In genomic region chr19:47511681-47512080, GRCh38 we compare ENCODE assay signal across 10 cellular contexts. TPM values are rescaled to one million over a fixed set of nuclear protein-coding genes. Genes with fewer than 3 reads are reported as not detected.
A peak's percentile ranks its signal among the peaks of the same experiment; 100 is the strongest.
DNase-seq lines count a peak whose midpoint lies in the region; ATAC-seq and TF ChIP-seq lines count a peak whose summit lies in the region.
"Had no signal": no experiment of that assay in that cellular context is flagged by ENCODE, and none has a peak within 500 bp of the region (broad histone marks: within the 10 kb centered on the region; RNA-seq: fewer than 3 reads in every experiment).

No MANE protein-coding gene starts in this region.

- peaks cover 23 to 38% of the 10 kb centered on the region in 2 experiments for H3K4me1 Mint-ChIP-seq in H9

- H3K27ac ChIP-seq in H9 (ENCODE audit: insufficient read length, low read depth, low read length) (no peak overlapping the region), WERI-Rb-1 (peak overlapping the region; percentile 98), skeletal muscle tissue (ENCODE audit: low read depth, low read length) (peak overlapping the region; percentile 100)

- no peak overlapping the region for H4K91ac ChIP-seq in H9 (ENCODE audit: insufficient read length, low read depth, low read length)

- peak overlapping the region; percentile 22 for H3K4me3 ChIP-seq in WERI-Rb-1 (ENCODE audit: low read depth, low read length)
- peak overlapping the region; percentile 32 to 45 (median 38) for H3K4me3 ChIP-seq in skeletal muscle tissue (ENCODE audit: low read length in 3 of 3)

- no peak overlapping the region for H3K9ac ChIP-seq in H9 (ENCODE audit: extremely low read depth, insufficient read length, low read length)
- H3K9ac ChIP-seq in skeletal muscle tissue (ENCODE audit: low read depth in 1 of 3, low read length in 3 of 3): peak overlapping the region; percentile 60 to 100 (median 100)

- H3K36me3 Mint-ChIP-seq in H9 (ENCODE audit: insufficient read depth in 1 of 3, low read depth in 3 of 3): peaks cover 0 to 4% (median 0%) of the 10 kb centered on the region in 3 experiments; a peak in 1 of 7 replicates
- H3K36me3 Mint-ChIP-seq: naive B cell had no signal

- H3K23ac ChIP-seq in H9 (ENCODE audit: insufficient read length, low read depth, low read length): no peak overlapping the region

- no peaks in the 10 kb centered on the region for H3K9me3 Mint-ChIP-seq in H9
- H3K9me3 Mint-ChIP-seq: naive B cell had no signal

- no peak overlapping the region for H2AFZ ChIP-seq in H9 (ENCODE audit: low read length)

- H3K56ac ChIP-seq in H9 (ENCODE audit: insufficient read length, low read depth, low read length): no peak overlapping the region

- H3K36me3 ChIP-seq in WERI-Rb-1 (peaks cover 26% of the 10 kb centered on the region), skeletal muscle tissue (ENCODE audit: control insufficient read depth in 3 of 3, insufficient read depth in 3 of 3, low read length in 3 of 3) (peaks cover 0 to 4% (median 0%) of the 10 kb centered on the region in 3 donors)

- no peak overlapping the region for H4K5ac ChIP-seq in H9 (ENCODE audit: insufficient read length, low read depth, low read length)

- H3K9me3 ChIP-seq in H9 (ENCODE audit: control insufficient read depth, low read depth, low read length) (no peaks in the 10 kb centered on the region), WERI-Rb-1 (ENCODE audit: severe bottlenecking) (no peaks in the 10 kb centered on the region), skeletal muscle tissue (ENCODE audit: control insufficient read depth in 3 of 3, low read length in 3 of 3) (no peaks in the 10 kb centered on the region)

- H2BK20ac ChIP-seq in H9 (ENCODE audit: low read depth, low read length, poor library complexity, severe bottlenecking): no peak overlapping the region

- no peak overlapping the region for H3T11ph ChIP-seq in H9 (ENCODE audit: low read length)

- no peak for ATAC-seq in GM21423 (IDR thresholded peaks at IDR 0.05; ENCODE audit: unreplicated experiment)
- ATAC-seq in HG03045 (IDR thresholded peaks at IDR 0.05; ENCODE audit: unreplicated experiment): no peak
- ATAC-seq in GM18907 (IDR thresholded peaks at IDR 0.05; ENCODE audit: unreplicated experiment): no peak

- no peak overlapping the region for H2BK15ac ChIP-seq in H9 (ENCODE audit: low read depth, low read length)

- DNase-seq in H9: no peak
- peak; percentile 94 for DNase-seq in WERI-Rb-1
- DNase-seq in hepatic stellate cell (ENCODE audit: low spot score): peak; percentile 52
- DNase-seq in NK-92 treated with Interleukin-12 subunit alpha and Interleukin-12 subunit beta, amount 100 ng/mL, for 24 hours (lab: John Stamatoyannopoulos, UW): no peak
- DNase-seq: naive B cell, RPMI8226 had no signal

- H3K27ac Mint-ChIP-seq in H9: peak overlapping the region in 2 of 3 experiments; percentile 62 to 90; a peak in 3 of 7 replicates

- no peaks in the 10 kb centered on the region for H4K20me1 ChIP-seq in H9 (ENCODE audit: control insufficient read depth, insufficient read depth, insufficient read length)

- peaks cover 14% of the 10 kb centered on the region for H3K79me1 ChIP-seq in H9 (ENCODE audit: insufficient read depth, low read depth, low read length, poor library complexity, severe bottlenecking)

- no peak overlapping the region for H2AK5ac ChIP-seq in H9 (ENCODE audit: insufficient read length, low read length)

- no peak overlapping the region for H3K14ac ChIP-seq in H9 (ENCODE audit: insufficient read depth, low read length)

- no peaks in the 10 kb centered on the region for H3K4me1 ChIP-seq in H9 (ENCODE audit: insufficient read depth, low read length)
- peaks cover 69 to 85% (median 78%) of the 10 kb centered on the region in 3 donors for H3K4me1 ChIP-seq in skeletal muscle tissue (ENCODE audit: control insufficient read depth in 3 of 3, insufficient read depth in 3 of 3, low read length in 3 of 3)

- WGBS in H9 (ENCODE audit: extremely low coverage, insufficient read length, low lambda C conversion rate): no CpG with 5 or more reads among the region's 7 CpGs

- H3K4ac ChIP-seq in H9 (ENCODE audit: low read depth, low read length): no peak overlapping the region

- no peak overlapping the region for H2BK12ac ChIP-seq in H9 (ENCODE audit: insufficient read length, low read depth, low read length)

- peak overlapping the region in 1 of 2 experiments; percentile 13; a peak in 1 of 5 replicates for H3K4me3 Mint-ChIP-seq in H9

- no peak for TF ChIP-seq CTCF in H9 (conservative IDR thresholded peaks at IDR 0.05)
- no peak for TF ChIP-seq CTCF in WERI-Rb-1 (IDR thresholded peaks at IDR 0.05; ENCODE audit: low read depth, low read length)

- peaks cover 10% of the 10 kb centered on the region; the same call in 1 of the 2 replicates for H3K79me2 ChIP-seq in H9 (ENCODE audit: insufficient read depth, low read length)

- H4K8ac ChIP-seq in H9 (replicated peaks; ENCODE audit: insufficient read length, low read depth, low read length): no peak overlapping the region

- H3K27me3 ChIP-seq in H9 (ENCODE audit: insufficient read depth, low read length) (no peaks in the 10 kb centered on the region), WERI-Rb-1 (ENCODE audit: insufficient read depth, low read depth, severe bottlenecking) (no peaks in the 10 kb centered on the region), skeletal muscle tissue (ENCODE audit: control insufficient read depth in 3 of 3, insufficient read depth in 3 of 3, low read length in 3 of 3) (no peaks in the 10 kb centered on the region)

- H3K18ac ChIP-seq in H9 (ENCODE audit: insufficient read length, low read depth, low read length): no peak overlapping the region

- H2BK5ac ChIP-seq in H9 (ENCODE audit: insufficient read length, low read length): no peak overlapping the region

- H3K27me3 Mint-ChIP-seq in H9 (ENCODE audit: low read depth): no peaks in the 10 kb centered on the region
- H3K27me3 Mint-ChIP-seq: naive B cell had no signal

- H2BK120ac ChIP-seq in H9 (ENCODE audit: low read depth, low read length, poor library complexity, severe bottlenecking): no peak overlapping the region

- H3K4me2 ChIP-seq in H9 (ENCODE audit: insufficient read depth, insufficient read length, low read length): no peak overlapping the region

- peaks cover 7% of the 10 kb centered on the region for H3K23me2 ChIP-seq in H9 (ENCODE audit: insufficient read length, low read depth, low read length, poor library complexity, severe bottlenecking)

RNA-seq across cellular contexts. Expression of gene NAPA, which starts 3.2 kb away (rescaled TPM):
- total RNA-seq in H9 (2021) (62.3 and 62.8 TPM in 2 replicates), skeletal muscle tissue (28.2 TPM)

RNA-seq across cellular contexts. Expression of gene KPTN, which starts 27.7 kb away (rescaled TPM):
- total RNA-seq in H9 (2021) (33.6 and 35.4 TPM in 2 replicates), skeletal muscle tissue (2.1 TPM)

RNA-seq across cellular contexts. Expression of gene SLC8A2, which starts 40.0 kb away (rescaled TPM):
- total RNA-seq in H9 (2021): 10.7 and 11.3 TPM in 2 replicates
- under 0.01 TPM for total RNA-seq in skeletal muscle tissue

Comparison
In these comparisons a context has a peak if more than half of its experiments do, and no peak if none do; other contexts are left out.
1. DNase-seq: peak in WERI-Rb-1 (single experiment) and hepatic stellate cell (single experiment); none in H9 (single experiment) and NK-92 treated with Interleukin-12 subunit alpha and Interleukin-12 subunit beta, amount 100 ng/mL, for 24 hours (single experiment).
2. RNA of gene KPTN, which starts 27.7 kb away (total RNA-seq): 33.6 to 35.4 TPM in H9; 2.1 TPM in skeletal muscle tissue (single experiment); every median in the first group is over 10 times any median in the second.
3. RNA of gene SLC8A2, which starts 40.0 kb away (total RNA-seq): 10.7 to 11.3 TPM in H9; under 0.01 TPM in skeletal muscle tissue (single experiment); every median in the first group is over 10 times any median in the second.